22 cellular contexts compared by ENCODE assay signal in the genomic region with DNA sequence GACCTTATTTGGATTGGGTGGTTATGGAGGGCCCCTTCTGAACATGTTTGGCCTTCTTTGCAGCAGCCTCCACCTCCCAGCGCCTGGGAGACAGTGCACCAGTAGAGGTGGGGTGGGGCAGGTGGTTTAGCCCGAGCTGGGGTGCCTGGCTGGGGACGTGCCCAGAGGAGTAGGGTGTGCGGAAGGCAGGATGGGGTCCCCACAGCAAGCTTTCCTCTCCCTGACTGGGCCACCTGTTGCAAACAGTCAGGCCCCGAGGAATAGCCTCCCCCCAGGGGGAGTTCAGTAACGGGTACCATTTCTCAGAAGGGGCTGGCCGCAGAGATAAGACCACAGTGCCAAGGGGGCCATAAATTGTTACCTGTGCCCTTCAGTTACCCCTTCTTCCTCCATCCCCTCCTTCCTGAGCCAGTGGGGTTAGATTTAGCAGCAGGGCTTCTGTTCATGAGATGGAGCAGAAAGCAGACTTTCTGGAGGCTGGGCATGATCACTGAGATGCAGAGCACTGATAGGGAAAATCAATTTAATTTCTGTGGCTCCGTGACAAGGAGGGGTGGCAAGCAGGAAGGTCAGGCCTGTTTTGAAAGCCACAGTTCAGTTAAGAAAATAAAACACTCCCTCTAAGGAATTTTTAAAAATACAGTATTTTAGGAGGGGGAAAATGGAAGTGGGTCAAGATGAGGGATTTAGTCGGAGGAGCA.
DNase-seq lines count a peak whose midpoint lies in the region; ATAC-seq and TF ChIP-seq lines count a peak whose summit lies in the region.
"Had no signal": no experiment of that assay in that cellular context is flagged by ENCODE, and none has a peak within 500 bp of the region (broad histone marks: within the 10 kb centered on the region; RNA-seq: fewer than 3 reads in every experiment).

No MANE protein-coding gene starts in this region.

- 8% methylated on average over 9 of the region's 9 CpGs for WGBS in thymus

- H3K36me3 ChIP-seq in thymus (ENCODE audit: control insufficient read depth, insufficient read depth) (peaks cover under 1% of the 10 kb centered on the region), breast epithelium (no peaks in the 10 kb centered on the region), OCI-LY7 (ENCODE audit: insufficient read depth, low read length) (no peaks in the 10 kb centered on the region)
- H3K36me3 ChIP-seq: Peyer's patch, prostate gland, vagina had no signal

- no peaks in the 10 kb centered on the region for H3K27me3 Mint-ChIP-seq in activated T-cell treated with anti-CD3 and anti-CD28 coated beads, Interleukin-2, amount 50 U/mL, for 24 hours
- no peaks in the 10 kb centered on the region for H3K27me3 Mint-ChIP-seq in mesothelial cell of epicardium (ENCODE audit: low read depth)
- H3K27me3 Mint-ChIP-seq: activated naive CD8-positive, alpha-beta T cell had no signal

- peak overlapping the region; percentile 35 for H3K27ac Mint-ChIP-seq in activated T-cell treated with anti-CD3 and anti-CD28 coated beads, Interleukin-2, amount 50 U/mL, for 24 hours
- peak overlapping the region; percentile 83 for H3K27ac Mint-ChIP-seq in mesothelial cell of epicardium

- peak overlapping the region; percentile 86 for H3K27ac ChIP-seq in thymus (ENCODE audit: low read depth)
- peak overlapping the region in 1 of 2 donors; percentile 36 for H3K27ac ChIP-seq in breast epithelium
- no peak overlapping the region for H3K27ac ChIP-seq in OCI-LY7 (ENCODE audit: low read depth, low read length, poor library complexity, severe bottlenecking)
- H3K27ac ChIP-seq: coronary artery, hepatocyte, Peyer's patch, prostate gland, skin epidermis, vagina had no signal

- H3K27me3 ChIP-seq in thymus (ENCODE audit: control insufficient read depth, insufficient read depth) (no peaks in the 10 kb centered on the region), breast epithelium (no peaks in the 10 kb centered on the region)
- H3K27me3 ChIP-seq: hepatocyte, Peyer's patch, vagina had no signal

- H3K9me3 ChIP-seq in thymus (ENCODE audit: control insufficient read depth) (no peaks in the 10 kb centered on the region), breast epithelium (no peaks in the 10 kb centered on the region), OCI-LY7 (ENCODE audit: low read length) (no peaks in the 10 kb centered on the region)
- H3K9me3 ChIP-seq: Peyer's patch, prostate gland, vagina had no signal

- CTCF ChIA-PET in OCI-LY7 (lab: Charles Lee; ENCODE audit: unreplicated experiment) = no interaction called here

- H3K4me1 ChIP-seq in thymus (ENCODE audit: control insufficient read depth, insufficient read depth, low read length) (peaks cover 69% of the 10 kb centered on the region), breast epithelium (peaks cover 8 to 26% of the 10 kb centered on the region in 2 donors), OCI-LY7 (ENCODE audit: insufficient read depth, low read length, poor library complexity, severe bottlenecking) (peaks cover 38% of the 10 kb centered on the region)

- TF ChIP-seq POLR2A in breast epithelium (IDR thresholded peaks at IDR 0.05) = no peak

- POLR2A ChIA-PET in OCI-LY7 (lab: Charles Lee) = no interaction called here

- no TSS peak for BruUV-seq in OCI-LY7 (replicated peaks; lab: Mats Ljungman, UMichigan)

- H3K9me2 ChIP-seq in OCI-LY7 (ENCODE audit: insufficient read depth, low read length) = no peaks in the 10 kb centered on the region

- no peaks in the 10 kb centered on the region for H3K79me2 ChIP-seq in OCI-LY7 (ENCODE audit: insufficient read depth, low read depth, low read length)

- no peak for DNase-seq in activated T-cell treated with anti-CD3 and anti-CD28 coated beads, Interleukin-2, amount 50 U/mL, for 24 hours
- DNase-seq in activated T-cell treated with anti-CD3 and anti-CD28 coated beads for 4 hours (no peak), OCI-M1 (lab: John Stamatoyannopoulos, UW) (peak; percentile 25), mesothelial cell of epicardium (ENCODE audit: low spot score in 2 of 2, unreplicated experiment in 2 of 2) (no peak), breast epithelium (ENCODE audit: low spot score in 2 of 2) (no peak), OCI-LY7 (ENCODE audit: low spot score) (no peak)
- DNase-seq: DMS79 treated with DMSO at 0.1 percent for 48 hours; IMR-90; NCI-H1694 treated with DMSO at 0.1 percent for 48 hours; NCI-H226; NCI-H82; Peyer's patch; stimulated activated CD4-positive, alpha-beta T cell treated with anti-CD3 and anti-CD28 coated beads, Interleukin-4, amount 100 ng/mL, for 1 hour; substantia nigra had no signal

- TF ChIP-seq CTCF in mesothelial cell of epicardium (IDR thresholded peaks at IDR 0.05; ENCODE audit: unreplicated experiment) (no peak), breast epithelium (IDR thresholded peaks at IDR 0.05) (no peak), OCI-LY7 (conservative IDR thresholded peaks at IDR 0.05; ENCODE audit: low read length) (no peak)

- peaks cover 69% of the 10 kb centered on the region for H3K4me1 Mint-ChIP-seq in activated T-cell treated with anti-CD3 and anti-CD28 coated beads, Interleukin-2, amount 50 U/mL, for 24 hours (ENCODE audit: low read depth)
- peaks cover 62% of the 10 kb centered on the region for H3K4me1 Mint-ChIP-seq in mesothelial cell of epicardium

- peaks cover 11% of the 10 kb centered on the region for H3K36me3 Mint-ChIP-seq in activated T-cell treated with anti-CD3 and anti-CD28 coated beads, Interleukin-2, amount 50 U/mL, for 24 hours (ENCODE audit: low read depth)
- H3K36me3 Mint-ChIP-seq in mesothelial cell of epicardium = no peaks in the 10 kb centered on the region

- no peaks in the 10 kb centered on the region for H4K20me1 ChIP-seq in OCI-LY7 (ENCODE audit: insufficient read depth, low read length)

- no peak overlapping the region for H3K4me3 ChIP-seq in thymus (ENCODE audit: low read length)
- no peak overlapping the region for H3K4me3 ChIP-seq in breast epithelium
- no peak overlapping the region for H3K4me3 ChIP-seq in OCI-LY7 (ENCODE audit: low read depth, low read length, poor library complexity, severe bottlenecking)
- H3K4me3 ChIP-seq: coronary artery, hepatocyte, Peyer's patch, prostate gland, skin epidermis, vagina had no signal

- H2AFZ ChIP-seq in OCI-LY7 (ENCODE audit: low read length) = no peak overlapping the region
- H2AFZ ChIP-seq: hepatocyte had no signal

- no peaks in the 10 kb centered on the region for H3K9me3 Mint-ChIP-seq in activated T-cell treated with anti-CD3 and anti-CD28 coated beads, Interleukin-2, amount 50 U/mL, for 24 hours
- no peaks in the 10 kb centered on the region for H3K9me3 Mint-ChIP-seq in mesothelial cell of epicardium

- H3K4me2 ChIP-seq in OCI-LY7 (ENCODE audit: low read length) = no peak overlapping the region
- H3K4me2 ChIP-seq: hepatocyte had no signal

- no peak overlapping the region for H3K4me3 Mint-ChIP-seq in activated T-cell treated with anti-CD3 and anti-CD28 coated beads, Interleukin-2, amount 50 U/mL, for 24 hours
- no peak overlapping the region for H3K4me3 Mint-ChIP-seq in mesothelial cell of epicardium

- no peak for ATAC-seq in GM18870 (IDR thresholded peaks at IDR 0.05; ENCODE audit: unreplicated experiment)

- intact Hi-C loops in breast epithelium (cut with DNase I; ENCODE audit: low total_unique reads) (no loop called here), OCI-LY7 (cut with micrococcal nuclease; ENCODE audit: unreplicated experiment) (no loop called here)
